8 cellular contexts compared by ENCODE assay signal in the genomic region with DNA sequence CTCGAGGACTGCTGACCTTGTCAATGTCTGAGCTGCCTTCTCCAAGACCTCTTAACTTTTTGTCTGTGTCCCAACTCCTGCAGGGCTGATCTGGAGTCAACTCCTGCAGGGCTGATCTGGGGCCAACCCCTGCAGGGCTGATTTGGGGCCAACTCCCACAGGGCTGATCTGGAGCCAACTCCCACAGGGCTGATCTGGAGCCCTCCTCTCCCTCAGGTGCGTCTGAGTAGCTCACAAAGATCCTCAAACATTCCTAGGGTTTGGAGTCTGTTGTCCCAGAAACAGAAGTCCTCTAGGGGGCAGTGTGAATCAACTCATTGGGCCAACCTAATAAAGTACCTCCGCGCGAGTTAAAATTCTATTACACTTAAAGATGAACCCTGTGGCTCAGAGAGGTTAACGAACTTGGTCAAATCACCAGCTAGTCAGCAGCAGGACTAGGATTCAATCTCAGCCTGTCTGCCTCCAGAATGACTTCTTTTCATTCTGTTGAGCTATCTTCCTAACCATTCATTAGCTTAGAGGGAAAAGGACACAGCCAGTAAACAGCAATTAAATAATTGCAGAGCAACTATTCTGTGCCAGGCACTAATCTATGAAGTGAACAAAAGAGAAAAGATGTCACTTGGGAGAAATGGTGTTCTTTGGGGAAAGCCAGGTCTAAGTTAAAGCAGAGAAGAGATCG. TPM values are rescaled to one million over a fixed set of nuclear protein-coding genes. Genes with fewer than 3 reads are reported as not detected.
DNase-seq lines count a peak whose midpoint lies in the region; ATAC-seq and TF ChIP-seq lines count a peak whose summit lies in the region.

No MANE protein-coding gene starts in this region.

- H3K27me3 ChIP-seq in HAP-1 (ENCODE audit: low read depth) (peaks cover 23% of the 10 kb centered on the region), lung (ENCODE audit: control insufficient read depth, insufficient read depth) (no peaks in the 10 kb centered on the region)

- H3K9me3 ChIP-seq in HAP-1 (no peaks in the 10 kb centered on the region), lung (ENCODE audit: control insufficient read depth in 2 of 2, insufficient read depth in 1 of 2, low read length in 1 of 2) (no peaks in the 10 kb centered on the region)

- peak; percentile 48 to 53 for DNase-seq in AML-193 (lab: John Stamatoyannopoulos, UW)
- DNase-seq in HAP-1 (ENCODE audit: low spot score in 2 of 2): peak; percentile 65 to 80
- DNase-seq in NCI-H510A (lab: John Stamatoyannopoulos, UW): peak; percentile 79
- peak; percentile 60 for DNase-seq in activated CD4-positive, alpha-beta T cell treated with anti-CD3 and anti-CD28 coated beads for 48 hours
- peak; percentile 80 for DNase-seq in dermis blood vessel endothelial cell
- DNase-seq in lung (ENCODE audit: low spot score): peak; percentile 67
- DNase-seq in stimulated activated CD8-positive, alpha-beta memory T cell treated with anti-CD3 and anti-CD28 coated beads, Interleukin-15, amount 100 ng/mL, for 1 hour (ENCODE audit: low read depth): peak; percentile 24

- ATAC-seq in lung (ENCODE audit: insufficient read depth, low FRiP score) (peak; percentile 69), HG02981 (IDR thresholded peaks at IDR 0.05; ENCODE audit: unreplicated experiment) (no peak)

- in situ Hi-C loops in HAP-1 (cut with MboI; ENCODE audit: low sequenced_read_pairs): loop anchor here (10.0 kb wide), 2 partner anchors 191 to 261 kb away; no protein-coding TSS in a partner anchor

- H3K4me1 ChIP-seq in HAP-1: no peaks in the 10 kb centered on the region
- H3K4me1 ChIP-seq in lung (ENCODE audit: control insufficient read depth in 2 of 2, insufficient read depth in 2 of 2, low read length in 2 of 2): no peaks in the 10 kb centered on the region

- peak; percentile 75 for TF ChIP-seq CTCF in lung (IDR thresholded peaks at IDR 0.05; ENCODE audit: control extremely low read depth, extremely low read depth)

- no peak overlapping the region for H3K4me3 ChIP-seq in HAP-1
- no peak overlapping the region for H3K4me3 ChIP-seq in lung

- WGBS in lung, 2 donors: 17 to 18% methylated on average over 7 of the region's 7 CpGs

- H3K27ac ChIP-seq in lung (ENCODE audit: low read depth in 1 of 2, low read length in 1 of 2): no peak overlapping the region

- H3K36me3 ChIP-seq in HAP-1 (replicated peaks) (no peaks in the 10 kb centered on the region), lung (ENCODE audit: control insufficient read depth in 2 of 2, insufficient read depth in 2 of 2, low read length in 2 of 2) (no peaks in the 10 kb centered on the region)

RNA-seq across cellular contexts. Expression of a gene that starts 17.2 kb away (rescaled TPM):
- total RNA-seq in dermis blood vessel endothelial cell (23.3 and 24.5 TPM in 2 replicates), lung (10 to 100 TPM; 10.9 to 43.1 TPM)
- polyA plus RNA-seq in lung: 1 to 10 TPM; 3.5 to 6.1 TPM

RNA-seq across cellular contexts. Expression of a gene that starts 47.0 kb away (rescaled TPM):
- 53.3 and 101 TPM in 2 replicates for total RNA-seq in dermis blood vessel endothelial cell
- total RNA-seq in lung: 100 to 1,000 TPM in 1 of 2 donors, 10 to 100 TPM in 1; 73.2 to 152 TPM
- 100 to 1,000 TPM; 103 to 147 TPM for polyA plus RNA-seq in lung

Comparison
In these comparisons a context has a peak if more than half of its experiments do, and no peak if none do; other contexts are left out.
1. DNase-seq: peak in every context shown above with its lines; median percentile 80 in dermis blood vessel endothelial cell; 79 in NCI-H510A; 72 in HAP-1; 67 in lung; 60 in activated CD4-positive, alpha-beta T cell treated with anti-CD3 and anti-CD28 coated beads for 48 hours; 50 in AML-193; 24 in stimulated activated CD8-positive, alpha-beta memory T cell treated with anti-CD3 and anti-CD28 coated beads, Interleukin-15, amount 100 ng/mL, for 1 hour.